8 cellular contexts compared by ENCODE assay signal in the genomic region with DNA sequence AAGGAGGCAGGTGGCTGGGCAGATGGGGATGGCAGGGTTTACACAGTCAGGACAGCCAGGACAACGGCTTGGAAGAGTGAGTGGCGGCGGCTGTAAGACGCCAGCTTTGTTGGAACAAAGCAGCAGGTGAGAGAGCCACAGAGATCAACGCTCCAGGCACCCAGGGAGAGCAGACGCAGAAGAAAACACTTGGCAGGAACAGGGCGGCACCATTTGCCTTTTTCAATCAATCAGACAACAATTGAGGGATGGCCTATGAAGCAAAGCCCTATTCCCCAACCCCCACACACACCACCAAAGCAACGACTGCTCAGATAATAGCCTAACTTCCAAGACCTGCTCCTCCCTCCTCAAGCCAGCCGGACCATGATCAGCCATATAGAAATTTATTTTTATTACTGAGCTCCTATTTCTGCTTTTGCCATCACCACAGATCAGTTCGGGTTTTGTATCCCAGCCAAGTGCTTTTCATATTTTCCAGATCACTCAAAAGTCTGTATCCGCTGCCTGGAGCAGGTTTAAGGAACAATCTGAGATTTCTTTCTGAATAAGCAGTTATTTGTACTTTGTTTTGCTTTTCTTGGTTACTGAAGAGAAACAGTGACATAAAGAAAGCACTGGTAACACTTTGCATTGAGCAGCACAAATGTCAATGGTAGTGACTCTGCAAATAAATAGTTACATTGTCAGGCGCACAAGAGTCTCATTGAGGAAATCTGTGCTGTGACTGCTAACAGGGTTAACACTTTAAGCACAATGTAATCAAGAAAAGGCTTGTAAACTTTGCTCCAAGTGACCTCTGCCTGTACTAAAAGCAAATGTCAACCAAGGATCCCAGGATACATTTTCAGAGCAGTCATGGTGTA.
DNase-seq lines count a peak whose midpoint lies in the region; ATAC-seq and TF ChIP-seq lines count a peak whose summit lies in the region.

No MANE protein-coding gene starts in this region.

- no peaks in the 10 kb centered on the region for H3K27me3 ChIP-seq in endodermal cell (ENCODE audit: control insufficient read depth, insufficient read depth, low read length, poor library complexity, severe bottlenecking)
- peaks cover 0 to 7% (median 0%) of the 10 kb centered on the region in 3 experiments for H3K27me3 ChIP-seq in neuronal stem cell (ENCODE audit: control insufficient read depth in 3 of 3, insufficient read depth in 3 of 3, low read depth in 1 of 3, low read length in 3 of 3)
- H3K27me3 ChIP-seq in MM.1S (replicated peaks; ENCODE audit: insufficient read depth, low read length), result no peaks in the 10 kb centered on the region

- H3K14ac ChIP-seq in neuronal stem cell (ENCODE audit: low read length), result no peak overlapping the region

- no peaks in the 10 kb centered on the region for H3K79me2 ChIP-seq in MM.1S (ENCODE audit: low read length)

- H3K4me2 ChIP-seq in neuronal stem cell (ENCODE audit: insufficient read depth, low read length, poor library complexity, severe bottlenecking) (peak overlapping the region; percentile 40), MM.1S (ENCODE audit: low read depth, low read length) (no peak overlapping the region)

- H4K91ac ChIP-seq in neuronal stem cell (ENCODE audit: low read depth, low read length, poor library complexity), result no peak overlapping the region

- no peaks in the 10 kb centered on the region for H3F3A ChIP-seq in MM.1S (ENCODE audit: insufficient read depth, low read length)

- no peaks in the 10 kb centered on the region for H3K9me3 Mint-ChIP-seq in endodermal cell

- no peaks in the 10 kb centered on the region for H3K9me2 ChIP-seq in MM.1S (replicated peaks; ENCODE audit: insufficient read depth, low read length)

- no peaks in the 10 kb centered on the region for H3K79me1 ChIP-seq in neuronal stem cell (ENCODE audit: low read depth, low read length)

- TF ChIP-seq CTCF in endodermal cell (conservative IDR thresholded peaks at IDR 0.05), result no peak
- no peak for TF ChIP-seq CTCF in MM.1S (IDR thresholded peaks at IDR 0.05; ENCODE audit: low read length)

- 32 to 50% methylated on average over 12 of the region's 12 CpGs for WGBS in endodermal cell (ENCODE audit: insufficient coverage in 1 of 2, insufficient read length in 1 of 2), 2 experiments
- no CpG with 5 or more reads among the region's 12 CpGs for WGBS in neuronal stem cell (ENCODE audit: extremely low coverage in 2 of 2, insufficient read length in 2 of 2, insufficient replicate concordance in 1 of 2), 2 donors

- H3K27me3 Mint-ChIP-seq in endodermal cell (ENCODE audit: insufficient read depth), result no peaks in the 10 kb centered on the region

- ATAC-seq in HG02642 (IDR thresholded peaks at IDR 0.05; ENCODE audit: poor library complexity, unreplicated experiment) (no peak), GM21528 (IDR thresholded peaks at IDR 0.05; ENCODE audit: low FRiP score, unreplicated experiment) (no peak)

- H3K27ac Mint-ChIP-seq in endodermal cell, result peak overlapping the region; percentile 89

- no peak overlapping the region for H2BK15ac ChIP-seq in neuronal stem cell (ENCODE audit: low read length)

- no peaks in the 10 kb centered on the region for H3K36me3 ChIP-seq in endodermal cell (ENCODE audit: control insufficient read depth, insufficient read depth, low read length)
- no peaks in the 10 kb centered on the region for H3K36me3 ChIP-seq in neuronal stem cell (replicated peaks in 1 of 2; ENCODE audit: control insufficient read depth in 2 of 2, insufficient read depth in 2 of 2, low read length in 2 of 2)
- H3K36me3 ChIP-seq in MM.1S (replicated peaks; ENCODE audit: insufficient read depth, low read length), result no peaks in the 10 kb centered on the region

- H2BK120ac ChIP-seq in neuronal stem cell (ENCODE audit: low read depth, low read length), result no peak overlapping the region

- peak overlapping the region; percentile 85 for H3K27ac ChIP-seq in endodermal cell (ENCODE audit: low read depth, low read length)
- peak overlapping the region; percentile 48 for H3K27ac ChIP-seq in neuronal stem cell (replicated peaks; ENCODE audit: low read length)
- H3K27ac ChIP-seq in MM.1S (ENCODE audit: low read length), result no peak overlapping the region

- no peak overlapping the region for H3K23ac ChIP-seq in neuronal stem cell (ENCODE audit: low read depth, low read length, poor library complexity)

- no peaks in the 10 kb centered on the region for H4K20me1 ChIP-seq in MM.1S (ENCODE audit: insufficient read depth, low read length)

- H2AFZ ChIP-seq in neuronal stem cell (ENCODE audit: low read length) (peak overlapping the region; percentile 93), MM.1S (ENCODE audit: low read length) (no peak overlapping the region)

- no peak overlapping the region for H4K8ac ChIP-seq in neuronal stem cell (ENCODE audit: low read depth, low read length)

- no peak overlapping the region for H3K4ac ChIP-seq in neuronal stem cell (ENCODE audit: low read length)

- H2BK5ac ChIP-seq in neuronal stem cell (ENCODE audit: low read length), result peak overlapping the region; percentile 66

- DNase-seq in DMS79 (lab: John Stamatoyannopoulos, UW) (peak; percentile 34), NCI-H2227 treated with DMSO at 0.1 percent for 48 hours (lab: John Stamatoyannopoulos, UW) (peak; percentile 75), endodermal cell (peak; percentile 65), neuronal stem cell (ENCODE audit: low spot score) (peak; percentile 58), MM.1S (no peak), NAMALWA (ENCODE audit: low spot score) (no peak)

- H3K4me1 Mint-ChIP-seq in endodermal cell, result peaks cover 30% of the 10 kb centered on the region

- peak overlapping the region; percentile 46 for H3K4me3 ChIP-seq in endodermal cell (ENCODE audit: low read length)
- peak overlapping the region in 1 of 2 donors; percentile 21 for H3K4me3 ChIP-seq in neuronal stem cell (ENCODE audit: low read length in 2 of 2)
- no peak overlapping the region for H3K4me3 ChIP-seq in MM.1S (ENCODE audit: low read length)

- H2BK12ac ChIP-seq in neuronal stem cell (ENCODE audit: low read length), result no peak overlapping the region

- H3K4me1 ChIP-seq in endodermal cell (ENCODE audit: control insufficient read depth, insufficient read depth, low read length) (peaks cover 12% of the 10 kb centered on the region), neuronal stem cell (ENCODE audit: control insufficient read depth in 2 of 2, insufficient read depth in 1 of 2, low read depth in 1 of 2, low read length in 2 of 2) (peaks cover 11 to 12% of the 10 kb centered on the region in 2 donors), MM.1S (ENCODE audit: low read length) (no peaks in the 10 kb centered on the region)

- H3K4me3 Mint-ChIP-seq in endodermal cell, result peak overlapping the region; percentile 23

- H3K9me3 ChIP-seq in endodermal cell (ENCODE audit: control insufficient read depth, low read length) (no peaks in the 10 kb centered on the region), neuronal stem cell (replicated peaks in 1 of 2; ENCODE audit: control insufficient read depth in 2 of 2, insufficient read depth in 1 of 2, low read depth in 1 of 2, low read length in 2 of 2) (no peaks in the 10 kb centered on the region), MM.1S (replicated peaks; ENCODE audit: insufficient read depth, low read length) (no peaks in the 10 kb centered on the region)

- no peak overlapping the region for H2AK5ac ChIP-seq in neuronal stem cell (ENCODE audit: low read depth, low read length)

- H3K36me3 Mint-ChIP-seq in endodermal cell (ENCODE audit: low read depth), result no peaks in the 10 kb centered on the region

- H3K9ac ChIP-seq in endodermal cell (ENCODE audit: extremely low read depth, low read length, poor library complexity, severe bottlenecking), result no peak overlapping the region
- peak overlapping the region; percentile 12 for H3K9ac ChIP-seq in neuronal stem cell (ENCODE audit: low read depth, low read length, poor library complexity)
- H3K9ac ChIP-seq in MM.1S (ENCODE audit: low read length), result no peak overlapping the region

- H3K18ac ChIP-seq in neuronal stem cell (ENCODE audit: low read length), result peak overlapping the region; percentile 44

Comparison
In these comparisons a context has a peak if more than half of its experiments do, and no peak if none do; other contexts are left out.
1. DNase-seq: peak in DMS79 (single experiment), NCI-H2227 treated with DMSO at 0.1 percent for 48 hours (single experiment), endodermal cell (single experiment) and neuronal stem cell (single experiment); none in MM.1S (single experiment) and NAMALWA (single experiment).